Comparison of ENCODE assay signal across 8 cellular contexts in genomic region chr12:77064891-77065360, GRCh38. TPM values are rescaled to one million over a fixed set of nuclear protein-coding genes. Genes with fewer than 3 reads are reported as not detected.
DNase-seq lines count a peak whose midpoint lies in the region; ATAC-seq and TF ChIP-seq lines count a peak whose summit lies in the region.

No MANE protein-coding gene starts in this region.

- no peak for TF ChIP-seq CTCF in CD8-positive, alpha-beta T cell (IDR thresholded peaks at IDR 0.05)
- TF ChIP-seq CTCF in IMR-90 (conservative IDR thresholded peaks at IDR 0.05; ENCODE audit: low read depth, low read length) (no peak), gastroesophageal sphincter (IDR thresholded peaks at IDR 0.05) (no peak), psoas muscle (IDR thresholded peaks at IDR 0.05) (no peak)

- no peak overlapping the region for H4K5ac ChIP-seq in IMR-90 (ENCODE audit: low read depth, low read length)

- peak overlapping the region; percentile 71 for H3K4ac ChIP-seq in IMR-90 (ENCODE audit: low read depth, low read length)

- no peak overlapping the region for H4K8ac ChIP-seq in IMR-90 (ENCODE audit: low read depth in 2 of 2, low read length in 2 of 2)

- no peak for TF ChIP-seq EP300 in gastroesophageal sphincter (IDR thresholded peaks at IDR 0.05)

- H3K4me2 ChIP-seq in IMR-90 (ENCODE audit: low read depth, low read length): peak overlapping the region; percentile 84

- H3K27ac ChIP-seq in CD8-positive, alpha-beta T cell (ENCODE audit: low read depth, low read length): no peak overlapping the region
- H3K27ac ChIP-seq in IMR-90 (ENCODE audit: insufficient read depth, low read length): peak overlapping the region; percentile 41; the same call in 1 of the 2 replicates
- H3K27ac ChIP-seq in gastroesophageal sphincter: peak overlapping the region in 1 of 4 donors; percentile 62
- H3K27ac ChIP-seq in psoas muscle: no peak overlapping the region

- no peaks in the 10 kb centered on the region for H3K9me3 ChIP-seq in CD8-positive, alpha-beta T cell (ENCODE audit: low read length)
- no peaks in the 10 kb centered on the region for H3K9me3 ChIP-seq in IMR-90 (ENCODE audit: control insufficient read depth, insufficient read depth, low read length)
- H3K9me3 ChIP-seq in gastroesophageal sphincter: no peaks in the 10 kb centered on the region
- H3K9me3 ChIP-seq in psoas muscle: no peaks in the 10 kb centered on the region

- peaks cover 5% of the 10 kb centered on the region for H3K4me1 ChIP-seq in CD8-positive, alpha-beta T cell (ENCODE audit: insufficient read depth, low read length)
- peaks cover 3% of the 10 kb centered on the region; the same call in 1 of the 2 replicates for H3K4me1 ChIP-seq in IMR-90 (ENCODE audit: control insufficient read depth, insufficient read depth, low read length)
- peaks cover 0 to 27% (median 6%) of the 10 kb centered on the region in 3 donors for H3K4me1 ChIP-seq in gastroesophageal sphincter
- peaks cover 8% of the 10 kb centered on the region for H3K4me1 ChIP-seq in psoas muscle

- no peaks in the 10 kb centered on the region for H3K36me3 Mint-ChIP-seq in CD8-positive, alpha-beta T cell
- peaks cover 41% of the 10 kb centered on the region for H3K36me3 Mint-ChIP-seq in activated CD4-positive, alpha-beta memory T cell treated with anti-CD3 and anti-CD28 coated beads, Interleukin-2, amount 10 ng/mL, durations not matched to agents 7 days and 5 days (ENCODE audit: low read depth)

- no peaks in the 10 kb centered on the region for H3K9me3 Mint-ChIP-seq in CD8-positive, alpha-beta T cell
- H3K9me3 Mint-ChIP-seq in activated CD4-positive, alpha-beta memory T cell treated with anti-CD3 and anti-CD28 coated beads, Interleukin-2, amount 10 ng/mL, durations not matched to agents 7 days and 5 days: no peaks in the 10 kb centered on the region

- dilution Hi-C loops in IMR-90 (cut with HindIII; ENCODE audit: low sequenced_read_pairs, unreplicated experiment): no loop called here

- peak overlapping the region; percentile 67 for H2BK120ac ChIP-seq in IMR-90 (ENCODE audit: low read depth, low read length)

- peak overlapping the region; percentile 35; the same call in 1 of the 2 replicates for H2AK5ac ChIP-seq in IMR-90 (ENCODE audit: low read depth, low read length)

- peak overlapping the region; percentile 62 for H3K4me3 ChIP-seq in CD8-positive, alpha-beta T cell (ENCODE audit: low read depth, low read length)
- H3K4me3 ChIP-seq in IMR-90 (ENCODE audit: insufficient read depth, low read depth, low read length) (peak overlapping the region; percentile 67), gastroesophageal sphincter (peak overlapping the region; percentile 64 to 78), psoas muscle (peak overlapping the region; percentile 81)

- no peak overlapping the region for H2BK20ac ChIP-seq in IMR-90 (ENCODE audit: low read depth, low read length)

- H2BK15ac ChIP-seq in IMR-90 (ENCODE audit: low read depth, low read length): no peak overlapping the region

- H2AK9ac ChIP-seq in IMR-90 (replicated peaks; ENCODE audit: low read depth, low read length, poor library complexity): peak overlapping the region; percentile 89

- POLR2A ChIA-PET in CD8-positive, alpha-beta T cell (lab: Charles Lee): no interaction called here
- POLR2A ChIA-PET in IMR-90 (lab: Charles Lee; ENCODE audit: unreplicated experiment): no interaction called here
- POLR2A ChIA-PET in activated CD4-positive, alpha-beta memory T cell treated with anti-CD3 and anti-CD28 coated beads, Interleukin-2, amount 10 ng/mL, durations not matched to agents 7 days and 5 days (lab: Charles Lee): interaction anchor here (0.9 to 1.3 kb wide), 3 partner anchors 15 to 54 kb away, joined by 3 to 5 read pairs (median 3); no protein-coding TSS in a partner anchor

- H3K27me3 Mint-ChIP-seq in CD8-positive, alpha-beta T cell (ENCODE audit: low read depth): peaks cover 34% of the 10 kb centered on the region
- peaks cover 13% of the 10 kb centered on the region for H3K27me3 Mint-ChIP-seq in activated CD4-positive, alpha-beta memory T cell treated with anti-CD3 and anti-CD28 coated beads, Interleukin-2, amount 10 ng/mL, durations not matched to agents 7 days and 5 days

- peak overlapping the region; percentile 65; the same call in 1 of the 2 replicates for H3K23ac ChIP-seq in IMR-90 (ENCODE audit: low read depth, low read length)

- in situ Hi-C loops in IMR-90 (cut with MboI; ENCODE audit: low sequenced_read_pairs): loop anchor here (10.0 to 25.0 kb wide), 2 partner anchors 620 to 872 kb away; no protein-coding TSS in a partner anchor

- H3K27me3 ChIP-seq in CD8-positive, alpha-beta T cell (ENCODE audit: insufficient read depth, low read length): peaks cover 9% of the 10 kb centered on the region
- H3K27me3 ChIP-seq in IMR-90 (ENCODE audit: control insufficient read depth, insufficient read depth, low read length) (no peaks in the 10 kb centered on the region), gastroesophageal sphincter (peaks cover 24% of the 10 kb centered on the region), psoas muscle (ENCODE audit: insufficient read depth in 3 of 3, low read length in 2 of 3) (peaks cover 0 to 29% (median 4%) of the 10 kb centered on the region in 3 donors)

- no peak for TF ChIP-seq POLR2A in IMR-90 (IDR thresholded peaks at IDR 0.05; ENCODE audit: low read depth, low read length)
- TF ChIP-seq POLR2A in gastroesophageal sphincter (IDR thresholded peaks at IDR 0.05): no peak

- 0 out of 2 replicates have a peak overlapping the region, but pooled peaks have one; percentile 32 for H4K91ac ChIP-seq in IMR-90 (ENCODE audit: insufficient read depth, low read depth, low read length)

- WGBS in IMR-90 (ENCODE audit: extremely low coverage in 2 of 2, insufficient read length in 1 of 2), 2 experiments: 0% methylated on average over 2 of the region's 24 CpGs; no CpG with 5 or more reads in 1 of the 2 experiments
- 0 to 9% methylated on average over 1 to 6 of the region's 24 CpGs for WGBS in gastroesophageal sphincter (ENCODE audit: low coverage in 1 of 2), 2 donors
- WGBS in psoas muscle, 3 donors: 0 to 1% (median 1%) methylated on average over 24 of the region's 24 CpGs

- intact Hi-C loops in CD8-positive, alpha-beta T cell (cut with DNase I, micrococcal nuclease): no loop called here
- intact Hi-C loops in IMR-90 (cut with micrococcal nuclease): loop anchor here (2.0 to 10.0 kb wide), 4 partner anchors 37 to 880 kb away; no protein-coding TSS in a partner anchor
- intact Hi-C loops in psoas muscle (cut with DNase I): loop anchor here in 1 of 2 donors (5.0 kb wide), 1 partner anchor 533 kb away; no protein-coding TSS in a partner anchor

- peak overlapping the region; percentile 40; the same call in 1 of the 2 replicates for H3K14ac ChIP-seq in IMR-90 (replicated peaks; ENCODE audit: low read depth, low read length)

- TSS peak; percentile 55 for BruUV-seq in IMR-90 (replicated peaks; lab: Mats Ljungman, UMichigan)

- peak overlapping the region; percentile 16 for H2BK5ac ChIP-seq in IMR-90 (ENCODE audit: low read depth, low read length, poor library complexity, severe bottlenecking)

- DNase-seq in CD8-positive, alpha-beta T cell: peak in 1 of 7 experiments; percentile 2
- DNase-seq in IMR-90 (no peak), psoas muscle (no peak), NCI-H2196 (lab: John Stamatoyannopoulos, UW; ENCODE audit: unreplicated experiment) (no peak)
- no peak for DNase-seq in activated CD4-positive, alpha-beta memory T cell treated with anti-CD3 and anti-CD28 coated beads, Interleukin-2, amount 10 ng/mL, durations not matched to agents 7 days and 5 days

- no peak for TF ChIP-seq RAD21 in IMR-90 (IDR thresholded peaks at IDR 0.05; ENCODE audit: low read length)

- H3K9ac ChIP-seq in IMR-90 (ENCODE audit: low read depth, low read length): peak overlapping the region; percentile 32; the same call in 1 of the 2 replicates

- peak overlapping the region; percentile 95 for H2AFZ ChIP-seq in IMR-90 (replicated peaks; ENCODE audit: low read length, poor library complexity)

- no peak overlapping the region for H3K27ac Mint-ChIP-seq in CD8-positive, alpha-beta T cell
- H3K27ac Mint-ChIP-seq in activated CD4-positive, alpha-beta memory T cell treated with anti-CD3 and anti-CD28 coated beads, Interleukin-2, amount 10 ng/mL, durations not matched to agents 7 days and 5 days: peak overlapping the region; percentile 72

- peak overlapping the region; percentile 61; the same call in 1 of the 2 replicates for H3K56ac ChIP-seq in IMR-90 (ENCODE audit: extremely low read depth, insufficient read depth, low read length)

- H3K4me1 Mint-ChIP-seq in CD8-positive, alpha-beta T cell (ENCODE audit: low read depth): peaks cover 10% of the 10 kb centered on the region
- peaks cover 48% of the 10 kb centered on the region for H3K4me1 Mint-ChIP-seq in activated CD4-positive, alpha-beta memory T cell treated with anti-CD3 and anti-CD28 coated beads, Interleukin-2, amount 10 ng/mL, durations not matched to agents 7 days and 5 days

- H3K9me1 ChIP-seq in IMR-90 (ENCODE audit: insufficient read depth, low read length): peaks cover 9% of the 10 kb centered on the region

- ATAC-seq in CD8-positive, alpha-beta T cell: peak; percentile 20
- ATAC-seq in GM21515 (IDR thresholded peaks at IDR 0.05; ENCODE audit: unreplicated experiment): peak; percentile 7
- peak; percentile 22 for ATAC-seq in IMR-90 (ENCODE audit: low read depth)
- ATAC-seq in gastroesophageal sphincter: no peak
- peak; percentile 10 to 48 (median 40) for ATAC-seq in psoas muscle
- no peak for ATAC-seq in HG03565 (IDR thresholded peaks at IDR 0.05; ENCODE audit: unreplicated experiment)

- no peak overlapping the region for H3K18ac ChIP-seq in IMR-90 (ENCODE audit: low read depth, low read length)

- H3K79me1 ChIP-seq in IMR-90 (ENCODE audit: low read depth in 1 of 2, low read length in 2 of 2): peaks cover 33 to 34% of the 10 kb centered on the region in 2 experiments

- H4K20me1 ChIP-seq in IMR-90 (ENCODE audit: insufficient read depth, low read length): no peaks in the 10 kb centered on the region

- CTCF ChIA-PET in CD8-positive, alpha-beta T cell (lab: Charles Lee): no interaction called here
- CTCF ChIA-PET in IMR-90 (lab: Yijun Ruan, JAX): no interaction called here
- CTCF ChIA-PET in activated CD4-positive, alpha-beta memory T cell treated with anti-CD3 and anti-CD28 coated beads, Interleukin-2, amount 10 ng/mL, durations not matched to agents 7 days and 5 days (lab: Charles Lee): no interaction called here

- H3K36me3 ChIP-seq in CD8-positive, alpha-beta T cell (ENCODE audit: insufficient read depth, low read length): no peaks in the 10 kb centered on the region
- no peaks in the 10 kb centered on the region for H3K36me3 ChIP-seq in IMR-90 (ENCODE audit: control insufficient read depth, insufficient read depth, low read length)
- no peaks in the 10 kb centered on the region for H3K36me3 ChIP-seq in gastroesophageal sphincter
- no peaks in the 10 kb centered on the region for H3K36me3 ChIP-seq in psoas muscle (ENCODE audit: insufficient read depth in 1 of 2, low read depth in 1 of 2)

- peak overlapping the region; percentile 85 for H3K4me3 Mint-ChIP-seq in CD8-positive, alpha-beta T cell
- peak overlapping the region; percentile 79 for H3K4me3 Mint-ChIP-seq in activated CD4-positive, alpha-beta memory T cell treated with anti-CD3 and anti-CD28 coated beads, Interleukin-2, amount 10 ng/mL, durations not matched to agents 7 days and 5 days

RNA-seq across cellular contexts. Expression of gene E2F7, which starts 0.4 kb away (rescaled TPM):
- under 1 TPM in 1 of 2 experiments, not detected in 1; 0.38 TPM for total RNA-seq in CD8-positive, alpha-beta T cell
- total RNA-seq in IMR-90 (2012; rRNA removed) (8.1 and 10.3 TPM in 2 replicates), gastroesophageal sphincter (under 1 TPM in 1 of 4 donors, not detected in 3; 0.47 TPM), psoas muscle (under 1 TPM in 2 of 4 donors, not detected in 2; 0.14 to 0.76 TPM)
- polyA plus RNA-seq in IMR-90 (2012; rRNA removed) (6.0 TPM in 2 replicates), psoas muscle (under 1 TPM in 2 of 3 donors, not detected in 1; 0.03 to 0.04 TPM)
- polyA plus RNA-seq in IMR-90 (2012; cell fraction: cytosol; rRNA removed): 1.3 and 1.8 TPM in 2 replicates
- polyA plus RNA-seq in IMR-90 (2012; cell fraction: nucleus; rRNA removed; ENCODE audit: low replicate concordance): 7.1 and 9.3 TPM in 2 replicates
- total RNA-seq in activated CD4-positive, alpha-beta memory T cell treated with anti-CD3 and anti-CD28 coated beads, Interleukin-2, amount 10 ng/mL, durations not matched to agents 7 days and 5 days: 10 to 100 TPM; 14.2 to 19.1 TPM

Comparison
In these comparisons a context has a peak if more than half of its experiments do, and no peak if none do; other contexts are left out.
1. ATAC-seq: peak in CD8-positive, alpha-beta T cell (single experiment), GM21515 (single experiment), IMR-90 (single experiment) and psoas muscle (4 of 4); none in gastroesophageal sphincter (single experiment) and HG03565 (single experiment).
2. Peak in every context shown above with its lines, with median percentiles within 50 percentile points of each other: H3K4me3 ChIP-seq.